ENCODE assay signal across 30 cellular contexts in genomic region chr10:418894-419293, GRCh38.
"Had no signal": no experiment of that assay in that cellular context is flagged by ENCODE, and none has a peak within 500 bp of the region (broad histone marks: within the 10 kb centered on the region; RNA-seq: fewer than 3 reads in every experiment).

No MANE protein-coding gene starts in this region.

- H3K4me3 ChIP-seq: adrenal gland, ascending aorta, body of pancreas, breast epithelium, cardiac muscle cell had no signal

- H3K27me3 ChIP-seq: adrenal gland, ascending aorta, body of pancreas, brain microvascular endothelial cell, breast epithelium, cardiac muscle cell had no signal

- FAIRE-seq: astrocyte had no signal

- H3K9me3 ChIP-seq: adrenal gland, ascending aorta, body of pancreas, breast epithelium had no signal

- H3K27ac ChIP-seq: adrenal gland, ascending aorta, body of pancreas, brain microvascular endothelial cell, breast epithelium, cardiac muscle cell had no signal

- DNase-seq: activated effector memory CD4-positive, alpha-beta T cell treated with anti-CD3 and anti-CD28 coated beads, Interleukin-2, amount 50 U/mL, for 16 hours; activated effector memory CD4-positive, alpha-beta T cell treated with Interleukin-2 at 50 U/mL for 16 hours; activated gamma-delta T cell; activated gamma-delta T cell treated with Interleukin-2 at 50 U/mL for 16 hours; activated naive CD4-positive, alpha-beta T cell; activated naive CD4-positive, alpha-beta T cell treated with anti-CD3 and anti-CD28 coated beads for 36 hours; activated naive CD4-positive, alpha-beta T cell treated with anti-CD3 and anti-CD28 coated beads, Interleukin-2, amount 10 ng/mL, durations not matched to agents 7 days and 5 days; activated naive CD4-positive, alpha-beta T cell treated with anti-CD3 and anti-CD28 coated beads, Interleukin-2, amount 50 U/mL, for 16 hours; activated naive CD4-positive, alpha-beta T cell treated with Interleukin-2 at 50 U/mL for 16 hours; activated naive CD8-positive, alpha-beta T cell treated with anti-CD3 and anti-CD28 coated beads for 36 hours; activated naive CD8-positive, alpha-beta T cell treated with anti-CD3 and anti-CD28 coated beads, Interleukin-2, amount 10 ng/mL, durations not matched to agents 7 days and 5 days; activated naive CD8-positive, alpha-beta T cell treated with anti-CD3 and anti-CD28 coated beads, Interleukin-2, amount 50 U/mL, for 24 hours; activated T-cell treated with anti-CD3 and anti-CD28 coated beads, Interleukin-2, amount 50 U/mL, for 24 hours; activated T-cell treated with anti-CD3 and anti-CD28 coated beads, Interleukin-2, amount 50 U/mL, for 4 hours; activated T-cell treated with anti-CD3 and anti-CD28 coated beads, Interleukin-2, amount 50 U/mL, for 48 hours; activated T-cell treated with anti-CD3 and anti-CD28 coated beads, Interleukin-2, amount 50 U/mL, for 72 hours; adrenal gland; amniotic stem cell; amygdala; anterior cingulate cortex; aorta; body of pancreas; brain microvascular endothelial cell; caudate nucleus; central memory CD4-positive, alpha-beta T cell; cerebellar nuclear complex had no signal

- H3K4me1 ChIP-seq: adrenal gland, body of pancreas, breast epithelium had no signal
